In the genomic region with DNA sequence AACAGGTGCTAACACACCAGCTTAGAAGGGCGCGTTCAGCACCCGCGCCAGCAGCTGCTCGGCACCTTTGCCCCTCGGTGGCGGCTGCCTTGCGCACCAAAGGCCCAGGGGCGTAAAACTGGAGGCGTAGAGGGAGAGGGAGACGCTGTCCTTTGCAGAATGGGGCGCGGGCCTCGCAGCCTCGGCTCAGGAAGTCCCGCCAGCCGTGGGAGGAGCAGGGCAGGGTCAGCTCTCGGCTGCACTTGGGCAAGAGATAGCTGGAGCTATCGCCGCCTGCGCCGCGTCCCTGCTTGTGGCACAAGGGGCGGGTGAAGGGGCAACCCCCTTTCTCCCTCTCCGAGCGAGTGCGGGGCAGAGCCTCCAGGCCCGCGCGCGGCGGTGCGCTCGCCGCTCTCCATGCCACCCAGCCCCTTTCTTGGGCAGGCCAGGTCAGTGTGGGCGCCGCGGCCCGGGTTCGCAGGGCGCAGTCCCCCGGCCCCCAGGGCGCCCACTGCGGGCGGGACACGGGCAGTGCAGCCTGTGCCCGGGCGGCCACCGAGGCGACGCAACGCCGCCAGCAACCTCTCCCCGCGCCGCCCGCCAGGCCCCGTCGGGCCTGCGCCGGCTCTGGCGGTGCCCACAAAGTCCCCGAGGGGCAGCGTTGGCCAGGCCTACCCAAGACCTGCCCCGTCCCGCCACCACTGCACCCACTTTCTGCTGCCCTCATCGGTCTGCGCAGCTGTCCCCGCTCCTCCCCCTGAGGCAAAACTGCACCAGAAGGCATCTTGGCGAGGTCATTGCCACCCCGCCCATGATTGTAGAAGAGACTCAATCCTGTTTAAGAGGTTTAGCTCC, we compare ENCODE assay signal across 14 cellular contexts. TPM values are rescaled to one million over a fixed set of nuclear protein-coding genes. Genes with fewer than 3 reads are reported as not detected.
A peak's percentile ranks its signal among the peaks of the same experiment; 100 is the strongest.
DNase-seq lines count a peak whose midpoint lies in the region; ATAC-seq, FAIRE-seq and TF ChIP-seq lines count a peak whose summit lies in the region.
"Had no signal": no experiment of that assay in that cellular context is flagged by ENCODE, and none has a peak within 500 bp of the region (broad histone marks: within the 10 kb centered on the region; RNA-seq: fewer than 3 reads in every experiment).

No MANE protein-coding gene starts in this region.

- peak; percentile 85 for DNase-seq in H7
- DNase-seq in keratinocyte (ENCODE audit: low read depth, low spot score) = no peak
- no peak for DNase-seq in sigmoid colon
- no peak for DNase-seq in AG08396 (ENCODE audit: low spot score)
- DNase-seq in GDM1 (lab: John Stamatoyannopoulos, UW) = no peak
- DNase-seq in osteoblast (ENCODE audit: insufficient read length, low spot score, missing footprints) = no peak
- no peak for DNase-seq in natural killer cell
- DNase-seq: activated CD8-positive, alpha-beta memory T cell treated with anti-CD3 and anti-CD28 coated beads, Interleukin-2, amount 50 U/mL, for 4 hours; COR-L47; NCI-H187 had no signal

- ATAC-seq in natural killer cell = no peak

- H3K9me3 ChIP-seq in keratinocyte (ENCODE audit: control insufficient read depth, low read depth, low read length) = no peaks in the 10 kb centered on the region
- H3K9me3 ChIP-seq in sigmoid colon = no peaks in the 10 kb centered on the region
- no peaks in the 10 kb centered on the region for H3K9me3 ChIP-seq in osteoblast (ENCODE audit: low read depth, low read length)

- H3K27ac ChIP-seq in cingulate gyrus (ENCODE audit: low read depth, low read length) = peak overlapping the region; percentile 47
- no peak overlapping the region for H3K27ac ChIP-seq in keratinocyte (ENCODE audit: control insufficient read depth, insufficient read depth, low read length)
- H3K27ac ChIP-seq in sigmoid colon = peak overlapping the region in 1 of 4 donors; percentile 27
- no peak overlapping the region for H3K27ac ChIP-seq in osteoblast (ENCODE audit: low read depth, low read length)

- peak in 1 of 3 experiments; percentile 48 for TF ChIP-seq CTCF in keratinocyte (optimal IDR thresholded peaks at IDR 0.05 in 1 of 3, IDR thresholded peaks at IDR 0.05 in 1 of 3, conservative IDR thresholded peaks at IDR 0.05 in 1 of 3; ENCODE audit: extremely low read depth in 1 of 3, insufficient read depth in 2 of 3, low read length in 3 of 3)
- no peak for TF ChIP-seq CTCF in sigmoid colon (IDR thresholded peaks at IDR 0.05)
- no peak for TF ChIP-seq CTCF in osteoblast (IDR thresholded peaks at IDR 0.05; ENCODE audit: extremely low read depth, low read depth, low read length)
- no peak for TF ChIP-seq CTCF in natural killer cell (IDR thresholded peaks at IDR 0.05)

- TF ChIP-seq POLR2A in sigmoid colon (IDR thresholded peaks at IDR 0.05) = no peak

- no peaks in the 10 kb centered on the region for H3K4me1 Mint-ChIP-seq in natural killer cell

- no peaks in the 10 kb centered on the region for H3K9me3 Mint-ChIP-seq in natural killer cell

- H3K27me3 ChIP-seq in H7 (ENCODE audit: control insufficient read depth, insufficient read depth, low read length) (peaks cover 20% of the 10 kb centered on the region), keratinocyte (ENCODE audit: control insufficient read depth, extremely low read depth, insufficient read depth, low read length) (peaks cover 43% of the 10 kb centered on the region), sigmoid colon (peaks cover 0 to 38% (median 31%) of the 10 kb centered on the region in 3 donors), osteoblast (ENCODE audit: insufficient read depth, low read length) (peaks cover 13% of the 10 kb centered on the region)

- intact Hi-C loops in sigmoid colon (cut with DNase I) = no loop called here
- intact Hi-C loops in natural killer cell (cut with micrococcal nuclease) = no loop called here

- dilution Hi-C loops in keratinocyte (cut with MboI; ENCODE audit: extremely low pct_ligation_motif_present, low sequenced_read_pairs) = no loop called here

- H3K36me3 Mint-ChIP-seq in natural killer cell = no peaks in the 10 kb centered on the region

- H3K4me2 ChIP-seq in keratinocyte (ENCODE audit: control insufficient read depth, extremely low read depth, insufficient read depth, low read depth, low read length) = peak overlapping the region; percentile 45
- H3K4me2 ChIP-seq in osteoblast (ENCODE audit: insufficient read depth, low read length) = no peak overlapping the region

- H3K4me3 Mint-ChIP-seq in natural killer cell = no peak overlapping the region

- H3K79me2 ChIP-seq in keratinocyte (ENCODE audit: control insufficient read depth, insufficient read depth, low read length) (no peaks in the 10 kb centered on the region), osteoblast (ENCODE audit: insufficient read depth, low read length) (no peaks in the 10 kb centered on the region)

- no peaks in the 10 kb centered on the region for H4K20me1 ChIP-seq in keratinocyte (ENCODE audit: control insufficient read depth, extremely low read depth, insufficient read depth, low read length)
- H4K20me1 ChIP-seq in osteoblast (ENCODE audit: insufficient read depth, low read length) = no peaks in the 10 kb centered on the region

- no peaks in the 10 kb centered on the region for H3K36me3 ChIP-seq in H7 (replicated peaks; ENCODE audit: control insufficient read depth, insufficient read depth, low read length)
- H3K36me3 ChIP-seq in keratinocyte (ENCODE audit: control insufficient read depth in 2 of 2, extremely low read depth in 1 of 2, insufficient read depth in 2 of 2, low read length in 2 of 2) = no peaks in the 10 kb centered on the region
- H3K36me3 ChIP-seq in sigmoid colon = no peaks in the 10 kb centered on the region
- H3K36me3 ChIP-seq in osteoblast (ENCODE audit: insufficient read depth, low read length) = no peaks in the 10 kb centered on the region

- no peak for TF ChIP-seq EP300 in sigmoid colon (IDR thresholded peaks at IDR 0.05)

- H3K9me1 ChIP-seq in keratinocyte (ENCODE audit: control insufficient read depth, extremely low read depth, insufficient read depth, low read length) = no peaks in the 10 kb centered on the region

- no peak for FAIRE-seq in keratinocyte (lab: Jason Lieb, UNC)

- H3K27me3 Mint-ChIP-seq in natural killer cell (ENCODE audit: low read depth in 2 of 2) = peaks cover 20 to 30% of the 10 kb centered on the region in 2 donors

- H3K9ac ChIP-seq in keratinocyte (ENCODE audit: control insufficient read depth, extremely low read depth, insufficient read depth, low read length) = no peak overlapping the region

- no peak overlapping the region for H3K27ac Mint-ChIP-seq in natural killer cell

- H2AFZ ChIP-seq in keratinocyte (ENCODE audit: control insufficient read depth, low read length) (peak overlapping the region; percentile 26), osteoblast (ENCODE audit: low read length) (no peak overlapping the region)

- no peaks in the 10 kb centered on the region for H3K4me1 ChIP-seq in keratinocyte (ENCODE audit: control insufficient read depth, extremely low read depth, insufficient read depth, low read length)
- H3K4me1 ChIP-seq in sigmoid colon = peaks cover 0 to 8% (median 4%) of the 10 kb centered on the region in 4 donors
- H3K4me1 ChIP-seq in osteoblast (ENCODE audit: insufficient read depth, low read length) = no peaks in the 10 kb centered on the region

- WGBS in sigmoid colon, 2 donors = 6 to 11% methylated on average over 71 of the region's 71 CpGs

- H3K4me3 ChIP-seq in H7 (ENCODE audit: insufficient read depth, low read depth, low read length) = peak overlapping the region; percentile 42
- H3K4me3 ChIP-seq in keratinocyte (ENCODE audit: control insufficient read depth in 2 of 3, extremely low read depth in 1 of 3, insufficient read depth in 2 of 3, low read depth in 1 of 3, low read length in 3 of 3) = peak overlapping the region in 1 of 3 experiments; percentile 27
- H3K4me3 ChIP-seq in sigmoid colon = peak overlapping the region in 3 of 4 donors; percentile 9 to 30 (median 23)
- no peak overlapping the region for H3K4me3 ChIP-seq in osteoblast (ENCODE audit: insufficient read depth, low read length)

RNA-seq across cellular contexts. Expression of a gene that starts 4.1 kb away (rescaled TPM):
- total RNA-seq in H7 (2014; rRNA removed; shearing (Covaris generic)) = not detected in 2 replicates
- not detected in 3 replicates for polyA plus RNA-seq in keratinocyte
- not detected for polyA plus RNA-seq in keratinocyte (2011; ENCODE audit: low read depth)
- not detected in 2 replicates for polyA plus RNA-seq in keratinocyte (2011; cell fraction: cytosol; rRNA removed)
- polyA plus RNA-seq in keratinocyte (2011; cell fraction: nucleus; rRNA removed) = not detected in 2 replicates
- polyA plus RNA-seq in keratinocyte (2012; ENCODE audit: low replicate concordance) = not detected in 2 replicates
- polyA minus RNA-seq in keratinocyte = not detected in 3 replicates
- polyA minus RNA-seq in keratinocyte (2011; cell fraction: cytosol; rRNA and poly(A)+ RNA removed) = not detected
- polyA minus RNA-seq in keratinocyte (2011; cell fraction: nucleus; rRNA and poly(A)+ RNA removed) = not detected in 2 replicates
- not detected for total RNA-seq in sigmoid colon
- polyA plus RNA-seq in sigmoid colon = not detected
- not detected in 2 replicates for total RNA-seq in osteoblast
- not detected for total RNA-seq in natural killer cell
- total RNA-seq: fibroblast of lung, HT1080, mononuclear cell had no signal
- polyA plus RNA-seq: fibroblast of lung had no signal
